In the genomic region with DNA sequence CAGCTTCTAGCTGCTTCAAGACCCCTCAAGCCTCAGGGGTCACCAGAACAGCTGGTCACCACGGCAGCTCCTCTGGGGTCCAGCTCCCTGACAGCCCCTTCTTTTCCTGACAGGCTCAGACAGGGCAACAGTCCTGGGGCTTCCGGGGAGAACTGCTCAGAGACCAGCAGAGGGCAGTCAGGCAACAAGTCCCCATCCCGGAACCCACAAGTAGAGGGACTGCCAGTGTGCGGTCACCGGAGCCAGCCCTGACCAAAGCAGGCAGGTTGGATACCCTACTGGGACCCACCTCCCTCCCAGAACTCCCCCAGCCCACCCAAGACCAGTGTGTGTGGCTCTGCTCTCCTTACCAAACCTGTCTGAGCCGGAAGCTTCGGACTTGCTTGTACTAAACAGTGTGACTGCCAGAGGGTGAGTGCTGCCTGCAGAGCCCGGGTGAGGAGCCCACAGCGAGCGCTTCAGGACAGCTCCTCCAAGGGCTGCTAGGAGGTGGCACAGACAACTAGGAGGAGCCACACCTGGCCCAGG, we compare ENCODE assay signal across 8 cellular contexts. TPM values are rescaled to one million over a fixed set of nuclear protein-coding genes. Genes with fewer than 3 reads are reported as not detected.
DNase-seq lines count a peak whose midpoint lies in the region; ATAC-seq and TF ChIP-seq lines count a peak whose summit lies in the region.

No MANE protein-coding gene starts in this region.

- peak; percentile 90 for DNase-seq in 8988T
- peak; percentile 69 for DNase-seq in NCI-H748 (lab: John Stamatoyannopoulos, UW; ENCODE audit: unreplicated experiment)
- peak; percentile 43 to 48 for DNase-seq in activated CD4-positive, alpha-beta T cell treated with anti-CD3 and anti-CD28 coated beads, Interleukin-2, amount 50 U/mL, for 4 hours
- peak; percentile 51 to 79 (median 71) for DNase-seq in dorsolateral prefrontal cortex
- peak; percentile 70 for DNase-seq in lower lobe of right lung
- peak; percentile 27 for DNase-seq in stimulated activated CD8-positive, alpha-beta memory T cell treated with anti-CD3 and anti-CD28 coated beads, Interleukin-12 subunit alpha, Interleukin-12 subunit beta, amount 100 ng/mL, for 1 hour (ENCODE audit: low read depth)

- H3K27ac ChIP-seq in dorsolateral prefrontal cortex, result peak overlapping the region in 5 of 59 donors; percentile 26 to 53 (median 30)
- no peak overlapping the region for H3K27ac ChIP-seq in lower lobe of right lung

- H3K4me3 ChIP-seq in dorsolateral prefrontal cortex (peak overlapping the region in 6 of 59 donors; percentile 10 to 40 (median 20)), lower lobe of right lung (no peak overlapping the region)

- no peaks in the 10 kb centered on the region for H3K27me3 ChIP-seq in dorsolateral prefrontal cortex
- H3K27me3 ChIP-seq in lower lobe of right lung (ENCODE audit: low read depth), result peaks cover 6% of the 10 kb centered on the region

- no peaks in the 10 kb centered on the region for H3K36me3 ChIP-seq in lower lobe of right lung

- TF ChIP-seq POLR2A in GM18505 (IDR thresholded peaks at IDR 0.05; ENCODE audit: borderline replicate concordance, extremely low read depth, insufficient read depth, insufficient read length), result no peak

- intact Hi-C loops in dorsolateral prefrontal cortex (cut with DNase I) (loop anchor here (2.0 to 5.0 kb wide), 3 partner anchors 136 to 236 kb away; no protein-coding TSS in a partner anchor), lower lobe of right lung (cut with DNase I) (no loop called here)

- H3K4me1 ChIP-seq in lower lobe of right lung, result peaks cover 9% of the 10 kb centered on the region

- peak in 55 of 56 donors; percentile 13 to 81 (median 66) for TF ChIP-seq CTCF in dorsolateral prefrontal cortex (IDR thresholded peaks at IDR 0.05 in 54 of 56, conservative IDR thresholded peaks at IDR 0.05 in 2 of 56; ENCODE audit: low read depth in 1 of 56, partially characterized antibody in 56 of 56)
- peak; percentile 69 for TF ChIP-seq CTCF in lower lobe of right lung (IDR thresholded peaks at IDR 0.05)

- ATAC-seq in GM18505 (IDR thresholded peaks at IDR 0.05; ENCODE audit: unreplicated experiment) (peak; percentile 58), HG03442 (IDR thresholded peaks at IDR 0.05; ENCODE audit: unreplicated experiment) (peak; percentile 67), lower lobe of right lung (peak; percentile 82 to 91)

- no peaks in the 10 kb centered on the region for H3K9me3 ChIP-seq in lower lobe of right lung

RNA-seq across cellular contexts. Expression of a gene that starts 40.3 kb away (rescaled TPM):
- total RNA-seq in dorsolateral prefrontal cortex, result 10 to 100 TPM; 51.6 to 96.6 (median 65.9) TPM
- 58.7 TPM for total RNA-seq in lower lobe of right lung

RNA-seq across cellular contexts. Expression of a gene that starts 51.8 kb away (rescaled TPM):
- total RNA-seq in dorsolateral prefrontal cortex (1 to 10 TPM; 1.4 to 8.9 (median 4.0) TPM), lower lobe of right lung (0.47 TPM)

Comparison
In these comparisons a context has a peak if more than half of its experiments do, and no peak if none do; other contexts are left out.
1. DNase-seq: peak in every context shown above with its lines; median percentile 90 in 8988T; 71 in dorsolateral prefrontal cortex; 70 in lower lobe of right lung; 69 in NCI-H748; 46 in activated CD4-positive, alpha-beta T cell treated with anti-CD3 and anti-CD28 coated beads, Interleukin-2, amount 50 U/mL, for 4 hours; 27 in stimulated activated CD8-positive, alpha-beta memory T cell treated with anti-CD3 and anti-CD28 coated beads, Interleukin-12 subunit alpha, Interleukin-12 subunit beta, amount 100 ng/mL, for 1 hour.